Comparison of ENCODE assay signal across 27 cellular contexts in the genomic region with DNA sequence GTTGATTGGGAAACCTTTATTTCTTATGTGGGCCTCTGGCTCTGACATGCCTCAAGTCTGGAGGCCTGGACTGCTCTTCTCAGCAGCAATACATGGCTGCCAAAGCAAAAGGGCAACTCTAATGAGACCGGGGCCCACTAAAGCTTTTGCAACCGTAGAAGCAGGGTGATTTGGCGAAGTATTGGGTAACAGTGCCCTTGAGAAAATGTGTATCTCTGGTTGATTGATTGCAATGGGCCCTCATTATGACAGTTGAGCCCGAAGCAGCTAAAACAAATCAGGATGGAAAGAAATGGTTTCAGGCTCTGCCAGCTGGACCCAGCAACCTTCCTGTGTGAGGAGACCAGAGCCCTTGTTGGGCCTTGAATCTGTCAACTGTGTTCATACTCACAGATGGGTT.
"Had no signal": no experiment of that assay in that cellular context is flagged by ENCODE, and none has a peak within 500 bp of the region (broad histone marks: within the 10 kb centered on the region; RNA-seq: fewer than 3 reads in every experiment).

No MANE protein-coding gene starts in this region.

- H3K27me3 Mint-ChIP-seq: memory B cell had no signal

- H3K9me3 ChIP-seq: esophagus muscularis mucosa, neutrophil, pancreas, thyroid gland, vagina had no signal

- DNase-seq: dermis blood vessel endothelial cell; effector memory CD4-positive, alpha-beta T cell; head of caudate nucleus; kidney; natural killer cell; pancreas; stimulated activated CD4-positive, alpha-beta T cell treated with anti-CD3 and anti-CD28 coated beads, Interleukin-12 subunit alpha, Interleukin-12 subunit beta, amount 100 ng/mL, for 4 hours; stimulated activated CD4-positive, alpha-beta T cell treated with anti-CD3 and anti-CD28 coated beads, Interleukin-1b, Interleukin-23, amount 100 ng/mL, for 48 hours; stimulated activated CD4-positive, alpha-beta T cell treated with anti-CD3 and anti-CD28 coated beads, Interleukin-4, amount 100 ng/mL, for 1 hour; stimulated activated CD8-positive, alpha-beta memory T cell treated with anti-CD3 and anti-CD28 coated beads, Interleukin-4, amount 100 ng/mL, for 48 hours; stimulated activated naive CD4-positive, alpha-beta T cell treated with Interleukin-2 at 50 U/mL for 16 hours; stomach; thyroid gland; trophoblast cell had no signal

- FAIRE-seq: endothelial cell of umbilical vein, frontal cortex, pancreas had no signal

- H3K4me3 ChIP-seq: coronary artery, esophagus muscularis mucosa, lung, pancreas, right atrium auricular region, smooth muscle cell, stomach, thyroid gland, vagina had no signal

- H3K27ac ChIP-seq: coronary artery, esophagus muscularis mucosa, neutrophil, pancreas, right atrium auricular region, stomach, thyroid gland, vagina had no signal

- ATAC-seq: left lobe of liver, natural killer cell, pancreas, sciatic nerve had no signal

- H3K27ac Mint-ChIP-seq: memory B cell, natural killer cell had no signal

- H3K4me1 Mint-ChIP-seq: memory B cell, natural killer cell, neural crest cell had no signal

- H3K4me2 ChIP-seq: smooth muscle cell had no signal

- H3K4me3 Mint-ChIP-seq: memory B cell, natural killer cell, neural crest cell had no signal

- H3K36me3 ChIP-seq: esophagus muscularis mucosa, neutrophil, pancreas, right atrium auricular region, stomach, thyroid gland, vagina had no signal

- H3K27me3 ChIP-seq: esophagus muscularis mucosa, neutrophil, pancreas, right atrium auricular region, thyroid gland, vagina had no signal

- H3K36me3 Mint-ChIP-seq: natural killer cell had no signal

- H3K4me1 ChIP-seq: esophagus muscularis mucosa, pancreas, right atrium auricular region, stomach, thyroid gland, vagina had no signal
